Comparison of ENCODE assay signal across 22 cellular contexts in the genomic region with DNA sequence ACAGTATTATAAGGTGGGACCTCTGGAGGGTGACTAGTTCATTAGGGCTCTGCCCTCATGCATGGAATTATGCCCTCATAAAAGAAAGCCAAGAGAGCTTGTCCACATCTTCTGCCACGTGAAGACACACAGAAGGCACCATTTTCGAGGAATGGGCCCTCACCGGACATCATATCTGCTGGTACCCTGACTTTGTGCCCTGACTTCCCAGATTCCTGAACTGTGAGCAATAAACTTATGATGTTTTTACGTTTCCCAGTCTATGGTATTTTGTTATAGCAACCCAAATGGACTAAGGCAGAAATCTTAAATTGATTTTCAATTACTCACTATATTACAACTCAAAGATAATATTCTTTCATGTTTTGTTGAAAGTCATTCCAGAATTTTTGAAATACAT.
"Had no signal": no experiment of that assay in that cellular context is flagged by ENCODE, and none has a peak within 500 bp of the region (broad histone marks: within the 10 kb centered on the region; RNA-seq: fewer than 3 reads in every experiment).

No MANE protein-coding gene starts in this region.

- H3K9ac ChIP-seq: parathyroid adenoma had no signal

- DNase-seq: cortex of kidney; foreskin fibroblast; gastrocnemius medialis; head of caudate nucleus; kidney; mucosa of descending colon; naive B cell; stimulated activated CD4-positive, alpha-beta T cell treated with anti-CD3 and anti-CD28 coated beads, Interleukin-2, amount 100 ng/mL, for 24 hours; stimulated activated CD4-positive, alpha-beta T cell treated with anti-CD3 and anti-CD28 coated beads, Interleukin-4, amount 100 ng/mL, for 24 hours; stimulated activated naive CD4-positive, alpha-beta T cell treated with Interleukin-2 at 50 U/mL for 16 hours; stomach; testis; tibial artery; upper lobe of left lung had no signal

- H3K27me3 ChIP-seq: gastrocnemius medialis, neutrophil, stomach, testis, tibial artery, upper lobe of left lung had no signal

- H2AFZ ChIP-seq: parathyroid adenoma had no signal

- ATAC-seq: gastrocnemius medialis; left lobe of liver; mucosa of descending colon; natural killer cell treated with Interleukin-12 subunit alpha and Interleukin-12 subunit beta and Interleukin-15 and Interleukin-18, amount 100 ng/mL, for 72 hours; sciatic nerve; stimulated activated effector memory CD8-positive, alpha-beta T cell treated with anti-CD3 and anti-CD28 coated beads, Interleukin-12 subunit alpha, Interleukin-12 subunit beta, amount 100 ng/mL, for 72 hours had no signal

- H3K9me3 ChIP-seq: gastrocnemius medialis, mucosa of descending colon, neutrophil, stomach, testis, tibial artery, upper lobe of left lung had no signal

- H3K4me1 ChIP-seq: gastrocnemius medialis, parathyroid adenoma, stomach, testis, tibial artery, upper lobe of left lung had no signal

- H3K79me2 ChIP-seq: parathyroid adenoma had no signal

- FAIRE-seq: kidney, urothelium cell line had no signal

- H3K36me3 ChIP-seq: gastrocnemius medialis, neutrophil, stomach, tibial artery, upper lobe of left lung had no signal

- H3K4me3 ChIP-seq: gastrocnemius medialis, lung, mucosa of descending colon, stomach, testis, tibial artery, upper lobe of left lung had no signal

- H3K27ac ChIP-seq: gastrocnemius medialis, neutrophil, parathyroid adenoma, stomach, testis, tibial artery, upper lobe of left lung had no signal
